ENCODE assay signal across 19 cellular contexts in the genomic region with DNA sequence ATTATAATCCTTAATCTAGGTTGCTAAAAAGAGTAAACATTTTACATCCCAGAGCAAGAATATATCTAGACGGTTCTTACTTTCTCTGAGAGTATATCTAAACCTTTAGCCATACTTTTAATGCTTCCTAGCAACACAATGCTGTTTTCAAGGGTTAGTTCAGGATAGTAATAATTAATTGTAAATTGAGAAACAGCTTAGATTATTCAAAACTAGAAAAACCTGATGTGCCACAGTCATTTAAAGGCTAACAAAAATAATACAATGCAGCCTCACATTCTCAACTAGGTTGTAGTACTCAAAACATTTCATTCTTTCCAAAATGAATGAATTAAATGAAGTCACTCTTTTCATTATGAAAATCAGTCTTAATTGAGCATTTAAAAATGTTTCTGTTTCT.
DNase-seq lines count a peak whose midpoint lies in the region; ATAC-seq, FAIRE-seq and TF ChIP-seq lines count a peak whose summit lies in the region.
"Had no signal": no experiment of that assay in that cellular context is flagged by ENCODE, and none has a peak within 500 bp of the region (broad histone marks: within the 10 kb centered on the region; RNA-seq: fewer than 3 reads in every experiment).

No MANE protein-coding gene starts in this region.

- peak; percentile 74 for ATAC-seq in body of pancreas
- no peak for ATAC-seq in GM21786 (IDR thresholded peaks at IDR 0.05; ENCODE audit: unreplicated experiment)
- ATAC-seq in GM21723 (IDR thresholded peaks at IDR 0.05; ENCODE audit: unreplicated experiment) = no peak
- no peak for ATAC-seq in GM18861 (IDR thresholded peaks at IDR 0.05; ENCODE audit: unreplicated experiment)
- ATAC-seq: HCT116 had no signal

- no peak for TF ChIP-seq POLR2A in body of pancreas (IDR thresholded peaks at IDR 0.05)

- H3K4me3 ChIP-seq in body of pancreas = no peak overlapping the region
- H3K4me3 ChIP-seq: GM23248 had no signal

- intact Hi-C loops in body of pancreas (cut with DNase I) = no loop called here

- H3K27ac ChIP-seq in body of pancreas = peak overlapping the region in 1 of 4 donors; percentile 26
- H3K27ac ChIP-seq: C4-2B, GM23248 had no signal

- DNase-seq in NCI-H748 (lab: John Stamatoyannopoulos, UW; ENCODE audit: unreplicated experiment) (peak; percentile 4), NCI-H748 treated with DMSO at 0.1 percent for 48 hours (lab: John Stamatoyannopoulos, UW) (no peak), body of pancreas (no peak)
- DNase-seq: 8988T; BE2C; CD4-positive, alpha-beta memory T cell; DMS153; DMS79 treated with DMSO at 0.1 percent for 48 hours; EL; GM23248 had no signal

- no peaks in the 10 kb centered on the region for H3K4me1 ChIP-seq in body of pancreas
- H3K4me1 ChIP-seq: BE2C had no signal

- no peak for TF ChIP-seq CTCF in body of pancreas (IDR thresholded peaks at IDR 0.05)

- H3K27me3 ChIP-seq in body of pancreas = no peaks in the 10 kb centered on the region
- H3K27me3 ChIP-seq: BE2C had no signal

- H3K36me3 ChIP-seq in body of pancreas (replicated peaks in 1 of 2; ENCODE audit: insufficient read depth in 1 of 2, low read depth in 2 of 2) = no peaks in the 10 kb centered on the region
- H3K36me3 ChIP-seq: BE2C had no signal

- H3K9me3 ChIP-seq in body of pancreas = no peaks in the 10 kb centered on the region
- H3K9me3 ChIP-seq: BE2C had no signal

- 47 to 57% methylated on average over 1 of the region's 1 CpG for WGBS in body of pancreas, 2 donors

- FAIRE-seq in islet of Langerhans (lab: Jason Lieb, UNC) = peak; percentile 74
- FAIRE-seq: D721Med, GM12891, H54 had no signal
